In genomic region chr13:114328595-114328994, GRCh38 we compare ENCODE assay signal across 21 cellular contexts. TPM values are rescaled to one million over a fixed set of nuclear protein-coding genes. Genes with fewer than 3 reads are reported as not detected.
DNase-seq lines count a peak whose midpoint lies in the region; ATAC-seq, FAIRE-seq and TF ChIP-seq lines count a peak whose summit lies in the region.
"Had no signal": no experiment of that assay in that cellular context is flagged by ENCODE, and none has a peak within 500 bp of the region (broad histone marks: within the 10 kb centered on the region; RNA-seq: fewer than 3 reads in every experiment).

No MANE protein-coding gene starts in this region.

- peak; percentile 88 for ATAC-seq in left lobe of liver
- no peak for ATAC-seq in stimulated activated effector memory CD8-positive, alpha-beta T cell treated with anti-CD3 and anti-CD28 coated beads, Interleukin-12 subunit alpha, Interleukin-12 subunit beta, amount 100 ng/mL, for 72 hours
- ATAC-seq in activated naive CD4-positive, alpha-beta T cell treated with anti-CD3 and anti-CD28 coated beads, Interleukin-2, amount 50 U/mL, for 72 hours: no peak
- ATAC-seq: GM12878 had no signal

- CTCF ChIA-PET in CD4-positive, alpha-beta memory T cell (lab: Charles Lee; ENCODE audit: partially characterized antibody): no interaction called here

- H3K27ac ChIP-seq in CD4-positive, alpha-beta memory T cell (ENCODE audit: low read depth, low read length): no peak overlapping the region
- H3K27ac ChIP-seq: SJSA1 had no signal

- peaks cover 30% of the 10 kb centered on the region for H3K4me1 Mint-ChIP-seq in stimulated activated effector memory CD8-positive, alpha-beta T cell treated with anti-CD3 and anti-CD28 coated beads, Interleukin-12 subunit alpha, Interleukin-12 subunit beta, amount 100 ng/mL, for 72 hours
- peaks cover 11 to 27% (median 14%) of the 10 kb centered on the region in 4 donors for H3K4me1 Mint-ChIP-seq in CD4-positive, alpha-beta memory T cell

- peak; percentile 3; the same call in 1 of the 2 replicates for TF ChIP-seq POLR2A in GM12891 (IDR thresholded peaks at IDR 0.05; ENCODE audit: low read depth, low read length)

- POLR2A ChIA-PET in CD4-positive, alpha-beta memory T cell (lab: Charles Lee; ENCODE audit: partially characterized antibody): no interaction called here

- H3K27me3 Mint-ChIP-seq in CD4-positive, alpha-beta memory T cell: no peaks in the 10 kb centered on the region
- H3K27me3 Mint-ChIP-seq: CD4-positive, alpha-beta T cell had no signal

- H3K9me3 ChIP-seq in CD4-positive, alpha-beta memory T cell (ENCODE audit: control insufficient read depth in 1 of 2, low read length in 2 of 2): no peaks in the 10 kb centered on the region
- H3K9me3 ChIP-seq: Caco-2, MG63, SJSA1 had no signal

- H3K9me3 Mint-ChIP-seq in stimulated activated effector memory CD8-positive, alpha-beta T cell treated with anti-CD3 and anti-CD28 coated beads, Interleukin-12 subunit alpha, Interleukin-12 subunit beta, amount 100 ng/mL, for 72 hours: no peaks in the 10 kb centered on the region
- H3K9me3 Mint-ChIP-seq in CD4-positive, alpha-beta memory T cell: no peaks in the 10 kb centered on the region
- no peaks in the 10 kb centered on the region for H3K9me3 Mint-ChIP-seq in activated naive CD4-positive, alpha-beta T cell treated with anti-CD3 and anti-CD28 coated beads, Interleukin-2, amount 50 U/mL, for 72 hours
- H3K9me3 Mint-ChIP-seq: CD4-positive, alpha-beta T cell had no signal

- no peak for DNase-seq in GM12891 (ENCODE audit: insufficient read length, low spot score)
- peak; percentile 41 for DNase-seq in NCI-H69 (lab: John Stamatoyannopoulos, UW)
- DNase-seq in left lobe of liver (ENCODE audit: low spot score): no peak
- DNase-seq in stimulated activated effector memory CD8-positive, alpha-beta T cell treated with anti-CD3 and anti-CD28 coated beads, Interleukin-12 subunit alpha, Interleukin-12 subunit beta, amount 100 ng/mL, for 72 hours (ENCODE audit: low spot score in 2 of 2): no peak
- DNase-seq in GM03348 (ENCODE audit: low spot score): no peak
- no peak for DNase-seq in CD4-positive, alpha-beta memory T cell
- DNase-seq in activated naive CD4-positive, alpha-beta T cell treated with anti-CD3 and anti-CD28 coated beads, Interleukin-2, amount 50 U/mL, for 72 hours (ENCODE audit: low spot score in 2 of 2): no peak
- DNase-seq: Caco-2; CD4-positive, alpha-beta T cell; H7; KG1; MG63; NCI-H2029; NCI-H446; NCI-H524 treated with DMSO at 0.1 percent for 48 hours; Right ventricle myocardium superior; RPMI8226 had no signal

- peaks cover under 1% of the 10 kb centered on the region for H3K4me1 ChIP-seq in CD4-positive, alpha-beta memory T cell (ENCODE audit: insufficient read depth, low read length)
- H3K4me1 ChIP-seq: Caco-2, SJSA1 had no signal

- H3K36me3 ChIP-seq in CD4-positive, alpha-beta memory T cell (ENCODE audit: insufficient read depth, low read length): peaks cover 20% of the 10 kb centered on the region

- peak overlapping the region; percentile 70 for H3K27ac Mint-ChIP-seq in stimulated activated effector memory CD8-positive, alpha-beta T cell treated with anti-CD3 and anti-CD28 coated beads, Interleukin-12 subunit alpha, Interleukin-12 subunit beta, amount 100 ng/mL, for 72 hours
- H3K27ac Mint-ChIP-seq in CD4-positive, alpha-beta memory T cell: peak overlapping the region in 2 of 7 donors; percentile 42 to 70
- peak overlapping the region in 1 of 2 donors; percentile 72 for H3K27ac Mint-ChIP-seq in activated naive CD4-positive, alpha-beta T cell treated with anti-CD3 and anti-CD28 coated beads, Interleukin-2, amount 50 U/mL, for 72 hours
- H3K27ac Mint-ChIP-seq: CD4-positive, alpha-beta T cell had no signal

- H3K36me3 Mint-ChIP-seq in stimulated activated effector memory CD8-positive, alpha-beta T cell treated with anti-CD3 and anti-CD28 coated beads, Interleukin-12 subunit alpha, Interleukin-12 subunit beta, amount 100 ng/mL, for 72 hours: peaks cover 39% of the 10 kb centered on the region
- peaks cover 25 to 41% of the 10 kb centered on the region in 2 donors for H3K36me3 Mint-ChIP-seq in CD4-positive, alpha-beta memory T cell
- H3K36me3 Mint-ChIP-seq in activated naive CD4-positive, alpha-beta T cell treated with anti-CD3 and anti-CD28 coated beads, Interleukin-2, amount 50 U/mL, for 72 hours: peaks cover 19 to 35% of the 10 kb centered on the region in 2 donors

- H3K4me3 ChIP-seq in CD4-positive, alpha-beta memory T cell (ENCODE audit: low read length in 2 of 2): no peak overlapping the region
- H3K4me3 ChIP-seq: GM12878, MG63, SJSA1 had no signal

- H3K4me3 Mint-ChIP-seq in stimulated activated effector memory CD8-positive, alpha-beta T cell treated with anti-CD3 and anti-CD28 coated beads, Interleukin-12 subunit alpha, Interleukin-12 subunit beta, amount 100 ng/mL, for 72 hours: no peak overlapping the region
- no peak overlapping the region for H3K4me3 Mint-ChIP-seq in CD4-positive, alpha-beta memory T cell
- H3K4me3 Mint-ChIP-seq: CD4-positive, alpha-beta T cell had no signal

- no peak for FAIRE-seq in GM12891 (lab: Jason Lieb, UNC)
- FAIRE-seq: G401.6, GM12878, GM19239 had no signal

- no peaks in the 10 kb centered on the region for H3K27me3 ChIP-seq in CD4-positive, alpha-beta memory T cell (ENCODE audit: insufficient read depth, low read length)
- H3K27me3 ChIP-seq: MG63, SJSA1 had no signal

- intact Hi-C loops in CD4-positive, alpha-beta memory T cell (cut with micrococcal nuclease): no loop called here

TF ChIP-seq in GM12891, 5 proteins besides CTCF, POLR2A, EP300 and RAD21:
- TF ChIP-seq SPI1 (IDR thresholded peaks at IDR 0.05; ENCODE audit: low read depth, low read length): no peak

RNA-seq across cellular contexts. Expression of gene CHAMP1, which starts 14.3 kb away (rescaled TPM):
- 16.4 TPM for polyA plus RNA-seq in GM12891 (2012; ENCODE audit: low read depth, missing spikeins)
- total RNA-seq in left lobe of liver: 8.8 TPM
- 10 to 100 TPM; 24.0 to 25.1 TPM for total RNA-seq in CD4-positive, alpha-beta memory T cell
- polyA plus RNA-seq in CD4-positive, alpha-beta memory T cell: 1 to 10 TPM; 5.4 to 8.6 TPM
- 10 to 100 TPM; 29.2 to 40.5 TPM for total RNA-seq in activated naive CD4-positive, alpha-beta T cell treated with anti-CD3 and anti-CD28 coated beads, Interleukin-2, amount 50 U/mL, for 72 hours

RNA-seq across cellular contexts. Expression of gene UPF3A, which starts 47.2 kb away (rescaled TPM):
- polyA plus RNA-seq in GM12891 (2012; ENCODE audit: low read depth, missing spikeins): 38.1 TPM
- 22.0 TPM for total RNA-seq in left lobe of liver
- 10 to 100 TPM; 85.9 to 91.2 TPM for total RNA-seq in CD4-positive, alpha-beta memory T cell
- 10 to 100 TPM; 11.2 to 34.5 TPM for polyA plus RNA-seq in CD4-positive, alpha-beta memory T cell
- total RNA-seq in activated naive CD4-positive, alpha-beta T cell treated with anti-CD3 and anti-CD28 coated beads, Interleukin-2, amount 50 U/mL, for 72 hours: 10 to 100 TPM; 42.2 to 76.8 TPM
